Comparison of ENCODE assay signal across 17 cellular contexts in genomic region chr2:104874230-104874629, GRCh38. TPM values are rescaled to one million over a fixed set of nuclear protein-coding genes. Genes with fewer than 3 reads are reported as not detected.
DNase-seq lines count a peak whose midpoint lies in the region; ATAC-seq, FAIRE-seq and TF ChIP-seq lines count a peak whose summit lies in the region.
"Had no signal": no experiment of that assay in that cellular context is flagged by ENCODE, and none has a peak within 500 bp of the region (broad histone marks: within the 10 kb centered on the region; RNA-seq: fewer than 3 reads in every experiment).

No MANE protein-coding gene starts in this region.

- no peak for DNase-seq in GM23338 (ENCODE audit: low spot score)
- no peak for DNase-seq in H1 (ENCODE audit: low read depth in 1 of 2, low spot score in 2 of 2)
- peak; percentile 41 for DNase-seq in kidney tubule cell (ENCODE audit: low spot score)
- peak; percentile 69 for DNase-seq in posterior vena cava (ENCODE audit: low spot score)
- DNase-seq in H7: no peak
- DNase-seq in CD1c-positive myeloid dendritic cell (ENCODE audit: extremely low spot score): no peak
- DNase-seq: AML-193; Calu3; CD4-positive, alpha-beta T cell; DMS79; KG1; NCI-H1048; NCI-H2081 treated with DMSO at 0.1 percent for 48 hours; NCI-H510A; NCI-H82; PC-9 had no signal

- peaks cover 25% of the 10 kb centered on the region; the same call in 2 of the 3 replicates for H3K4me1 Mint-ChIP-seq in GM23338

- peaks cover 67% of the 10 kb centered on the region for H3K27me3 Mint-ChIP-seq in GM23338 (ENCODE audit: insufficient read depth, low read depth, poor library complexity)

- H3K79me2 ChIP-seq in GM23338 (replicated peaks; ENCODE audit: insufficient read depth): no peaks in the 10 kb centered on the region
- no peaks in the 10 kb centered on the region for H3K79me2 ChIP-seq in H1 (ENCODE audit: control insufficient read depth in 1 of 2, insufficient read depth in 2 of 2, low read length in 2 of 2)

- peak overlapping the region; percentile 94 for H3K4me2 ChIP-seq in GM23338
- H3K4me2 ChIP-seq in H1 (ENCODE audit: insufficient read depth in 1 of 2, low read depth in 2 of 2, low read length in 2 of 2): peak overlapping the region; percentile 79 to 81; a peak in 2 of 4 replicates
- H3K4me2 ChIP-seq: PC-9 had no signal

- ATAC-seq in GM23338 (no peak; the same call in 2 of the 3 replicates), HG03469 (IDR thresholded peaks at IDR 0.05; ENCODE audit: unreplicated experiment) (no peak)

- H2BK5ac ChIP-seq in H1 (ENCODE audit: low read depth, low read length): no peak overlapping the region

- no peaks in the 10 kb centered on the region for H3K9me2 ChIP-seq in GM23338 (ENCODE audit: insufficient read depth)

- 0 out of 2 replicates have a peak overlapping the region, but pooled peaks have one; percentile 60 for H2BK12ac ChIP-seq in H1 (ENCODE audit: low read depth, low read length)

- POLR2A ChIA-PET in H1 (lab: Charles Lee; ENCODE audit: partially characterized antibody): interaction anchor here (0.8 to 2.4 kb wide), 2 partner anchors 12 to 61 kb away, joined by 3 to 11 read pairs; no protein-coding TSS in a partner anchor

- no peaks in the 10 kb centered on the region; the same call in 1 of the 2 replicates for H3K79me1 ChIP-seq in H1 (ENCODE audit: low read depth, low read length)

- no peak overlapping the region for H3K4ac ChIP-seq in H1 (replicated peaks; ENCODE audit: insufficient read length, low read depth, low read length)

- H4K91ac ChIP-seq in H1 (replicated peaks; ENCODE audit: insufficient read length, low read length): no peak overlapping the region

- no peak overlapping the region for H4K5ac ChIP-seq in H1 (ENCODE audit: insufficient read length, low read depth, low read length)

- no peaks in the 10 kb centered on the region for H3K36me3 Mint-ChIP-seq in GM23338 (ENCODE audit: low read depth)

- H3K23ac ChIP-seq in H1 (ENCODE audit: insufficient read length): no peak overlapping the region

- H3K27me3 ChIP-seq in GM23338 (ENCODE audit: insufficient read depth): peaks cover 75% of the 10 kb centered on the region
- H3K27me3 ChIP-seq in H1 (replicated peaks in 1 of 4; ENCODE audit: control insufficient read depth in 3 of 4, extremely low read depth in 1 of 4, insufficient read depth in 3 of 4, low read length in 3 of 4): peaks cover 33 to 68% (median 56%) of the 10 kb centered on the region in 4 experiments
- H3K27me3 ChIP-seq in H7 (ENCODE audit: control insufficient read depth, insufficient read depth, low read length): peaks cover 64% of the 10 kb centered on the region

- H4K20me1 ChIP-seq in GM23338 (replicated peaks; ENCODE audit: insufficient read depth) (peaks cover 6% of the 10 kb centered on the region), H1 (replicated peaks in 1 of 2; ENCODE audit: control insufficient read depth in 1 of 2, insufficient read depth in 2 of 2, low read length in 2 of 2) (peaks cover 4 to 7% of the 10 kb centered on the region in 2 experiments)

- H4K8ac ChIP-seq in H1 (ENCODE audit: extremely low read depth, insufficient read depth, low read length): no peak overlapping the region

- H2AFZ ChIP-seq in GM23338: 0 out of 2 replicates have a peak overlapping the region, but pooled peaks have one; percentile 96
- H2AFZ ChIP-seq in H1 (ENCODE audit: low read length): no peak overlapping the region
- H2AFZ ChIP-seq: PC-9 had no signal

- H3K18ac ChIP-seq in H1 (ENCODE audit: extremely low read depth, low read length): no peak overlapping the region

- H3K9ac ChIP-seq in H1 (replicated peaks in 1 of 4; ENCODE audit: extremely low read depth in 1 of 4, low read depth in 3 of 4, low read length in 3 of 4): no peak overlapping the region

- no peak overlapping the region for H2BK20ac ChIP-seq in H1 (ENCODE audit: low read length)

- H3K14ac ChIP-seq in H1 (ENCODE audit: insufficient read length): no peak overlapping the region

- intact Hi-C loops in posterior vena cava (cut with DNase I): no loop called here

- H2BK120ac ChIP-seq in H1 (replicated peaks; ENCODE audit: low read depth, low read length): no peak overlapping the region

- H3K27ac ChIP-seq in GM23338 (ENCODE audit: low read depth): no peak overlapping the region
- H3K27ac ChIP-seq in H1 (ENCODE audit: low read depth, low read length): no peak overlapping the region
- H3K27ac ChIP-seq: PC-9 had no signal

- H3K23me2 ChIP-seq in H1 (ENCODE audit: low read depth, low read length): peaks cover 20% of the 10 kb centered on the region

- H3K56ac ChIP-seq in H1 (replicated peaks; ENCODE audit: insufficient read length, low read depth, low read length): no peak overlapping the region

- 0 out of 2 replicates have a peak overlapping the region, but pooled peaks have one; percentile 72 for H2BK15ac ChIP-seq in H1 (ENCODE audit: low read length)

- peaks cover 14% of the 10 kb centered on the region for H3F3A ChIP-seq in GM23338 (replicated peaks; ENCODE audit: low read depth)

- H3K36me3 ChIP-seq in GM23338 (ENCODE audit: insufficient read depth) (no peaks in the 10 kb centered on the region), H1 (ENCODE audit: control insufficient read depth in 2 of 4, insufficient read depth in 4 of 4, low read length in 3 of 4) (no peaks in the 10 kb centered on the region), H7 (replicated peaks; ENCODE audit: control insufficient read depth, insufficient read depth, low read length) (no peaks in the 10 kb centered on the region)

- TF ChIP-seq EP300 in H1 (IDR thresholded peaks at IDR 0.05; ENCODE audit: borderline replicate concordance in 1 of 2, low read depth in 2 of 2, low read length in 2 of 2): no peak

- H3K4me3 ChIP-seq in GM23338 (peak overlapping the region; percentile 74), H1 (ENCODE audit: extremely low read depth in 1 of 4, insufficient read depth in 2 of 4, low read depth in 3 of 4, low read length in 4 of 4) (peak overlapping the region in 2 of 4 experiments; percentile 59 to 75; a peak in 3 of 8 replicates), H7 (ENCODE audit: insufficient read depth, low read depth, low read length) (no peak overlapping the region)
- H3K4me3 ChIP-seq: PC-9 had no signal

- 82% methylated on average over 6 of the region's 6 CpGs; no CpG with 5 or more reads in 1 of the 2 experiments for WGBS in H1 (ENCODE audit: extremely low coverage in 1 of 2, insufficient coverage in 1 of 2, insufficient read length in 1 of 2, insufficient replicate concordance in 2 of 2, low coverage in 1 of 2, low lambda C conversion rate in 2 of 2, missing lambda C conversion rate in 1 of 2), 2 experiments

- no peak for TF ChIP-seq CTCF in GM23338 (conservative IDR thresholded peaks at IDR 0.05; ENCODE audit: low read depth in 2 of 2)
- TF ChIP-seq CTCF in H1 (IDR thresholded peaks at IDR 0.05; ENCODE audit: control extremely low read depth in 1 of 3, insufficient read depth in 1 of 3, low read depth in 1 of 3, low read length in 3 of 3): no peak

- CTCF ChIA-PET in H1 (lab: Charles Lee; ENCODE audit: partially characterized antibody): interaction anchor here (0.6 to 5.5 kb wide), 13 partner anchors 8 to 488 kb away, joined by 3 to 38 read pairs (median 5); partner anchors contain the start of gene POU3F3

- no peak for FAIRE-seq in H1 (lab: Jason Lieb, UNC)

- no peak overlapping the region for H3K27ac Mint-ChIP-seq in GM23338
- H3K27ac Mint-ChIP-seq: CD4-positive, alpha-beta T cell had no signal

- no peaks in the 10 kb centered on the region for H3K9me3 ChIP-seq in H1 (ENCODE audit: insufficient read depth in 2 of 2, low read depth in 1 of 2, low read length in 1 of 2)

- H3K9me3 Mint-ChIP-seq in GM23338: no peaks in the 10 kb centered on the region
- H3K9me3 Mint-ChIP-seq: CD4-positive, alpha-beta T cell had no signal

- peaks cover 25% of the 10 kb centered on the region for H3K4me1 ChIP-seq in GM23338 (ENCODE audit: insufficient read depth)
- peaks cover 0 to 10% (median 3%) of the 10 kb centered on the region in 4 experiments; a peak in 5 of 7 replicates for H3K4me1 ChIP-seq in H1 (replicated peaks in 1 of 4; ENCODE audit: control insufficient read depth in 3 of 4, insufficient read depth in 4 of 4, low read length in 3 of 4)

- no peak for TF ChIP-seq POLR2A in H1 (IDR thresholded peaks at IDR 0.05; ENCODE audit: control extremely low read depth in 1 of 2, low read depth in 2 of 2, low read length in 2 of 2)

- H2AK5ac ChIP-seq in H1 (ENCODE audit: low read depth, low read length): no peak overlapping the region

- no peak for TF ChIP-seq RAD21 in H1 (IDR thresholded peaks at IDR 0.05 in 1 of 2, conservative IDR thresholded peaks at IDR 0.05 in 1 of 2; ENCODE audit: low read depth in 2 of 2, low read length in 2 of 2)

- H3K4me3 Mint-ChIP-seq in GM23338: peak overlapping the region; percentile 78; the same call in 1 of the 3 replicates
- H3K4me3 Mint-ChIP-seq: CD4-positive, alpha-beta T cell had no signal

TF ChIP-seq in GM23338, 12 proteins besides CTCF, POLR2A, EP300 and RAD21:
- TF ChIP-seq EZH2phosphoT487 (IDR thresholded peaks at IDR 0.05; ENCODE audit: unreplicated experiment) (no peak), ZNF331 (CRISPR knock-in tag; IDR thresholded peaks at IDR 0.05; ENCODE audit: low read depth) (no peak), NANOG (IDR thresholded peaks at IDR 0.05; ENCODE audit: borderline replicate concordance) (no peak)

TF ChIP-seq in H1, 55 proteins besides CTCF, POLR2A, EP300 and RAD21 (continues in another document):
- TF ChIP-seq BRCA1 (IDR thresholded peaks at IDR 0.05; ENCODE audit: low read depth, low read length) (no peak), GABPA (IDR thresholded peaks at IDR 0.05; ENCODE audit: borderline replicate concordance, insufficient read depth, low read length) (no peak), GTF2F1 (IDR thresholded peaks at IDR 0.05; ENCODE audit: borderline replicate concordance, low read depth, low read length) (no peak), FOSL1 (IDR thresholded peaks at IDR 0.05; ENCODE audit: insufficient read depth, low read depth, low read length) (no peak), HDAC6 (IDR thresholded peaks at IDR 0.05; ENCODE audit: low read depth, low read length) (no peak), HDAC2 (IDR thresholded peaks at IDR 0.05; ENCODE audit: borderline replicate concordance in 1 of 2, low read depth in 2 of 2, low read length in 2 of 2) (no peak)

RNA-seq across cellular contexts. Expression of gene POU3F3, which starts 20.3 kb away (rescaled TPM):
- 0.24 TPM in 1 of 2 replicates, not detected in the other for total RNA-seq in GM23338 (2014; rRNA removed; shearing (Covaris generic))
- polyA plus RNA-seq in GM23338 (2016; fragmentation: Nextera tagmentation; extraction: Ambion mirVana): 0.06 and 0.14 TPM in 2 replicates
- 0.09 and 0.10 TPM in 2 replicates for total RNA-seq in H1 (2021; fragmentation: NEBNext Ultra II Directional; extraction: Animal tissue kit (Norgen Biotek cat#: 25700))
- 0.02 TPM in 1 of 2 replicates, not detected in the other for polyA plus RNA-seq in H1 (2011; rRNA removed)
- not detected for polyA plus RNA-seq in H1 (2011; cell fraction: cytosol; rRNA removed)
- polyA plus RNA-seq in H1 (2011; cell fraction: nucleus; rRNA removed): 0.03 TPM
- polyA plus RNA-seq in H1 (2012, experiment 1 of 2): 0.05 TPM in 2 of 4 replicates, not detected in the others
- not detected for polyA plus RNA-seq in H1 (2012, experiment 2 of 2)
- 0.10 TPM for polyA plus RNA-seq in H1 (2013, experiment 1 of 2)
- 0.04 TPM for polyA plus RNA-seq in H1 (2013, experiment 2 of 2)
- polyA minus RNA-seq in H1 (2011; rRNA and poly(A)+ RNA removed): not detected in 2 replicates
- polyA minus RNA-seq in H1 (2011; cell fraction: cytosol; rRNA and poly(A)+ RNA removed): not detected
- polyA minus RNA-seq in H1 (2011; cell fraction: nucleus; rRNA and poly(A)+ RNA removed): not detected
- not detected for total RNA-seq in posterior vena cava
- not detected in 2 replicates for total RNA-seq in H7 (2014; rRNA removed; shearing (Covaris generic))
- total RNA-seq: Calu3; CD4-positive, alpha-beta T cell; PC-9 had no signal

Comparison
In these comparisons a context has a peak if more than half of its experiments do, and no peak if none do; other contexts are left out.
1. DNase-seq: peak in kidney tubule cell (single experiment) and posterior vena cava (single experiment); none in GM23338 (single experiment), H1 (0 of 2), H7 (single experiment) and CD1c-positive myeloid dendritic cell (single experiment).